Comparison of ENCODE assay signal across 15 cellular contexts in the genomic region with DNA sequence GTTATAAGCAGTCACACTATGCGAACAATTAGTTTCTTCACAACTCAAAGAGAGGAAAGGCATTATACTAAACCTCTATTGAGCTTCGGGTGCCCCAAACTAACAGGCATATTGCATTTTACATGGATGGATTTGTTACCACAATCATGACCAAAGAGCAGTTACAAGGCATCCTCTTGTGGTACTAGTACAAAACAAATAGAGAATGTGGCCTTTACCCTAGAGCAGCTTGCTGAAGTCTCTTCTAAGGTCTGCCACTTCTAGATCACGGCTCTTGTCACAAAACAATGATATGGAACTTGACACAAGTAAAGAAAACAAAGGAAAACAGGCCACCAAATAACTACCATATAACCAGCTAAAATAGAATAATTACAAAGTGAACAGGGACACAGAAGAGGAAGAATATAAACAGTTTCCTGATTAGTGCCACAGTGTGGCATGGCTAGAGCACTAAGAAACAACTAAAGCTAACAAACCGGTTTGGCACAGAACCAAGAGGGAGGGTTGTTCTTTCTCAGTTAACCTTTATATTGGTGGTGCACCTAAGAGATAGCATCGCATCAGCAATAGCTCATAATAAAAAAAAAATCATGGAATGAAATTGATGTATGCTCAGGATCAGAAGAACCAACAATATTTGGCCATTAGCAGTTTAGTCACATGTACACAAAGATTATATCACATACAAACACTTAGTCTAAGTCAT.
DNase-seq lines count a peak whose midpoint lies in the region; ATAC-seq and TF ChIP-seq lines count a peak whose summit lies in the region.
"Had no signal": no experiment of that assay in that cellular context is flagged by ENCODE, and none has a peak within 500 bp of the region (broad histone marks: within the 10 kb centered on the region; RNA-seq: fewer than 3 reads in every experiment).

No MANE protein-coding gene starts in this region.

- H3K4me1 ChIP-seq in colonic mucosa, result no peaks in the 10 kb centered on the region
- H3K4me1 ChIP-seq: foreskin keratinocyte, vagina had no signal

- ATAC-seq in GM19463 (IDR thresholded peaks at IDR 0.05; ENCODE audit: unreplicated experiment) (no peak), GM18517 (IDR thresholded peaks at IDR 0.05; ENCODE audit: unreplicated experiment) (no peak)
- ATAC-seq: foreskin keratinocyte had no signal

- no peak overlapping the region for H3K4me3 ChIP-seq in colonic mucosa
- H3K4me3 ChIP-seq: PC-9, vagina had no signal

- H3K9me3 ChIP-seq in colonic mucosa, result no peaks in the 10 kb centered on the region
- H3K9me3 ChIP-seq: vagina had no signal

- DNase-seq in NCI-H2081 (lab: John Stamatoyannopoulos, UW) (peak; percentile 16 to 51), NCI-H2081 treated with DMSO at 0.1 percent for 48 hours (lab: John Stamatoyannopoulos, UW) (no peak), NCI-H2029 (lab: John Stamatoyannopoulos, UW) (peak; percentile 75), colonic mucosa (peak; percentile 81), progenitor cell of endocrine pancreas (ENCODE audit: low spot score, unreplicated experiment) (no peak)
- DNase-seq in activated naive CD4-positive, alpha-beta T cell (lab: John Stamatoyannopoulos, UW), result no peak
- DNase-seq: activated naive CD4-positive, alpha-beta T cell treated with anti-CD3 and anti-CD28 coated beads, Interleukin-2, amount 50 U/mL, for 16 hours; foreskin keratinocyte; HCEC 1CT; PC-9 had no signal

- intact Hi-C loops in colonic mucosa (cut with DNase I), result no loop called here

- H3K27me3 Mint-ChIP-seq in progenitor cell of endocrine pancreas, result no peaks in the 10 kb centered on the region
- H3K27me3 Mint-ChIP-seq: stimulated activated naive CD8-positive, alpha-beta T cell treated with anti-CD3 and anti-CD28 coated beads, Interleukin-15, Interleukin-2, amounts not matched to agents 100 ng/mL and 50 ng/mL, for 24 hours had no signal

- no peaks in the 10 kb centered on the region for H3K27me3 ChIP-seq in colonic mucosa
- H3K27me3 ChIP-seq: foreskin keratinocyte, vagina had no signal

- no peaks in the 10 kb centered on the region for H3K36me3 ChIP-seq in colonic mucosa
- H3K36me3 ChIP-seq: vagina had no signal

- no peak overlapping the region for H3K27ac ChIP-seq in colonic mucosa
- H3K27ac ChIP-seq: foreskin keratinocyte, PC-9, vagina had no signal

- peaks cover 3% of the 10 kb centered on the region for H3K9me3 Mint-ChIP-seq in progenitor cell of endocrine pancreas (ENCODE audit: low read depth)
- H3K9me3 Mint-ChIP-seq: stimulated activated naive CD8-positive, alpha-beta T cell treated with anti-CD3 and anti-CD28 coated beads, Interleukin-15, Interleukin-2, amounts not matched to agents 100 ng/mL and 50 ng/mL, for 24 hours had no signal

- no peak overlapping the region for H3K4me3 Mint-ChIP-seq in progenitor cell of endocrine pancreas (ENCODE audit: low read depth)
- H3K4me3 Mint-ChIP-seq: brain; stimulated activated naive CD8-positive, alpha-beta T cell treated with anti-CD3 and anti-CD28 coated beads, Interleukin-15, Interleukin-2, amounts not matched to agents 100 ng/mL and 50 ng/mL, for 24 hours had no signal

- peaks cover 20% of the 10 kb centered on the region for H3K4me1 Mint-ChIP-seq in progenitor cell of endocrine pancreas (ENCODE audit: low read depth)

- peaks cover 1% of the 10 kb centered on the region for H3K36me3 Mint-ChIP-seq in progenitor cell of endocrine pancreas (ENCODE audit: insufficient read depth)
- H3K36me3 Mint-ChIP-seq: brain had no signal

- H3K9ac ChIP-seq in colonic mucosa (ENCODE audit: low read depth in 2 of 2, low read length in 2 of 2), result no peak overlapping the region

- peak overlapping the region; percentile 69 for H3K27ac Mint-ChIP-seq in progenitor cell of endocrine pancreas
- H3K27ac Mint-ChIP-seq: stimulated activated naive CD8-positive, alpha-beta T cell treated with anti-CD3 and anti-CD28 coated beads, Interleukin-15, Interleukin-2, amounts not matched to agents 100 ng/mL and 50 ng/mL, for 24 hours had no signal

- TF ChIP-seq CTCF in colonic mucosa (IDR thresholded peaks at IDR 0.05), result no peak
- no peak for TF ChIP-seq CTCF in progenitor cell of endocrine pancreas (IDR thresholded peaks at IDR 0.05; ENCODE audit: unreplicated experiment)

Comparison
In these comparisons a context has a peak if more than half of its experiments do, and no peak if none do; other contexts are left out.
1. DNase-seq: peak in NCI-H2081 (2 of 2), NCI-H2029 (single experiment) and colonic mucosa (single experiment); none in NCI-H2081 treated with DMSO at 0.1 percent for 48 hours (single experiment), progenitor cell of endocrine pancreas (single experiment) and activated naive CD4-positive, alpha-beta T cell (0 of 4).